ENCODE assay signal across 20 cellular contexts in the genomic region with DNA sequence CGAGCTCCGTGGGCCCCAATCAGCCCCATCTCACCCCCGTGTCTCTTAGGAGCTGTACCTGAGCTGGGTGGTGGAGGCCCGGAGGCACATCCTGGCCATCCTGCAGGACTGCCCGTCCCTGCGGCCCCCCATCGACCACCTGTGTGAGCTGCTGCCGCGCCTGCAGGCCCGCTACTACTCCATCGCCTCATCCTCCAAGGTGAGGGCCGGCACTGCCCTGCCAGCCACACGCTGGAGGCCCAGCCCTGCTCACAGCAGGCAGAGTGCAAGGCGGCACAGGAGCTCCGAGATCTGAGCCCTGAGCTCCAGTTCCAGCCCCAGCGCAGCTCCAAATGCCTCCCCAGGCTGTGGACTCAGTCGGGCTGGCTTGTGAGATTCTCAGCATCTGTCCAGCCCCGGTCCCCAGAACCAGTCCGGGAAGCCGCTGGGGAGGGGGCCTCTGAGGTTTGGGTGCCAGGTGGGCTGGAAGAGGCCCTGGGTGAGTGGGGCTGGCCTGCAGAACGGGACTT. TPM values are rescaled to one million over a fixed set of nuclear protein-coding genes. Genes with fewer than 3 reads are reported as not detected.
DNase-seq lines count a peak whose midpoint lies in the region; ATAC-seq and TF ChIP-seq lines count a peak whose summit lies in the region.
"Had no signal": no experiment of that assay in that cellular context is flagged by ENCODE, and none has a peak within 500 bp of the region (broad histone marks: within the 10 kb centered on the region; RNA-seq: fewer than 3 reads in every experiment).

No MANE protein-coding gene starts in this region.

- peaks cover 10% of the 10 kb centered on the region for H3K4me1 ChIP-seq in cardiac muscle cell (ENCODE audit: low read depth)
- H3K4me1 ChIP-seq in CD8-positive, alpha-beta T cell (ENCODE audit: insufficient read depth, low read length) = no peaks in the 10 kb centered on the region

- CTCF ChIA-PET in RWPE1 (lab: Yijun Ruan, JAX) = interaction anchor here (0.5 to 1.4 kb wide), 2 partner anchors 13 to 122 kb away, joined by 3 read pairs; no protein-coding TSS in a partner anchor
- CTCF ChIA-PET in CD8-positive, alpha-beta T cell (lab: Charles Lee) = interaction anchor here (0.8 kb wide), 1 partner anchor 59 kb away, joined by 4 read pairs; no protein-coding TSS in a partner anchor
- CTCF ChIA-PET in activated CD4-positive, alpha-beta T cell treated with anti-CD3 and anti-CD28 coated beads for 36 hours (lab: Charles Lee) = interaction anchor here (0.6 kb wide), 1 partner anchor 116 kb away, joined by 3 read pairs; no protein-coding TSS in a partner anchor

- DNase-seq in cardiac muscle cell (ENCODE audit: low read depth in 1 of 2, low spot score in 1 of 2) (no peak), Right ventricle myocardium inferior (ENCODE audit: missing footprints) (no peak), RWPE1 (ENCODE audit: low spot score) (no peak), left lobe of liver (ENCODE audit: low spot score) (no peak), posterior vena cava (ENCODE audit: low spot score) (peak; percentile 79), SKM-1 treated with dmso at 0.1 percent for 144 hours (lab: John Stamatoyannopoulos, UW; ENCODE audit: unreplicated experiment) (no peak)
- no peak for DNase-seq in CD8-positive, alpha-beta T cell
- DNase-seq in activated CD4-positive, alpha-beta T cell treated with anti-CD3 and anti-CD28 coated beads for 36 hours = no peak
- DNase-seq: 8988T, AML-193, C1 segment of cervical spinal cord, DMS53, GDM1, IMR-90, NCI-H1105, NCI-H146, NCI-H2029 treated with DMSO at 0.1 percent for 48 hours, NCI-H226, NCI-H82 had no signal

- H3K4me3 ChIP-seq in cardiac muscle cell = no peak overlapping the region
- no peak overlapping the region for H3K4me3 ChIP-seq in CD8-positive, alpha-beta T cell (ENCODE audit: low read depth, low read length)

- TF ChIP-seq CTCF in cardiac muscle cell (IDR thresholded peaks at IDR 0.05; ENCODE audit: low read depth, low read length) (no peak), RWPE1 (conservative IDR thresholded peaks at IDR 0.05; ENCODE audit: low read depth) (no peak)
- no peak for TF ChIP-seq CTCF in CD8-positive, alpha-beta T cell (IDR thresholded peaks at IDR 0.05)

- H3K27me3 ChIP-seq in cardiac muscle cell = no peaks in the 10 kb centered on the region
- no peaks in the 10 kb centered on the region for H3K27me3 ChIP-seq in CD8-positive, alpha-beta T cell (ENCODE audit: insufficient read depth, low read length)

- H3K27ac ChIP-seq in cardiac muscle cell = peak overlapping the region; percentile 9
- H3K27ac ChIP-seq in RWPE1 = 0 out of 2 replicates have a peak overlapping the region, but pooled peaks have one; percentile 7
- H3K27ac ChIP-seq in CD8-positive, alpha-beta T cell (ENCODE audit: low read depth, low read length) = no peak overlapping the region

- H3K9me3 Mint-ChIP-seq in CD8-positive, alpha-beta T cell = no peaks in the 10 kb centered on the region
- H3K9me3 Mint-ChIP-seq in activated CD4-positive, alpha-beta T cell treated with anti-CD3 and anti-CD28 coated beads for 36 hours (ENCODE audit: low read depth) = no peaks in the 10 kb centered on the region

- H3K36me3 Mint-ChIP-seq in CD8-positive, alpha-beta T cell = peaks cover 58% of the 10 kb centered on the region
- H3K36me3 Mint-ChIP-seq in activated CD4-positive, alpha-beta T cell treated with anti-CD3 and anti-CD28 coated beads for 36 hours (ENCODE audit: low read depth) = peaks cover 9% of the 10 kb centered on the region

- H3K27me3 Mint-ChIP-seq in CD8-positive, alpha-beta T cell (ENCODE audit: low read depth) = no peaks in the 10 kb centered on the region
- H3K27me3 Mint-ChIP-seq in activated CD4-positive, alpha-beta T cell treated with anti-CD3 and anti-CD28 coated beads for 36 hours = no peaks in the 10 kb centered on the region

- no peaks in the 10 kb centered on the region for H3K9me3 ChIP-seq in cardiac muscle cell (ENCODE audit: low read depth)
- H3K9me3 ChIP-seq in CD8-positive, alpha-beta T cell (ENCODE audit: low read length) = no peaks in the 10 kb centered on the region

- intact Hi-C loops in Right ventricle myocardium inferior (cut with DNase I) (no loop called here), posterior vena cava (cut with DNase I) (no loop called here)
- intact Hi-C loops in CD8-positive, alpha-beta T cell (cut with DNase I, micrococcal nuclease) = no loop called here
- intact Hi-C loops in activated CD4-positive, alpha-beta T cell treated with anti-CD3 and anti-CD28 coated beads for 36 hours (cut with DNase I, micrococcal nuclease) = no loop called here

- H3K4me3 Mint-ChIP-seq in CD8-positive, alpha-beta T cell = no peak overlapping the region
- H3K4me3 Mint-ChIP-seq in activated CD4-positive, alpha-beta T cell treated with anti-CD3 and anti-CD28 coated beads for 36 hours = no peak overlapping the region

- H3K27ac Mint-ChIP-seq in CD8-positive, alpha-beta T cell = no peak overlapping the region
- no peak overlapping the region for H3K27ac Mint-ChIP-seq in activated CD4-positive, alpha-beta T cell treated with anti-CD3 and anti-CD28 coated beads for 36 hours

- no peaks in the 10 kb centered on the region for H3K36me3 ChIP-seq in cardiac muscle cell
- peaks cover 8% of the 10 kb centered on the region for H3K36me3 ChIP-seq in CD8-positive, alpha-beta T cell (ENCODE audit: insufficient read depth, low read length)

- ATAC-seq in Right ventricle myocardium inferior (no peak), left lobe of liver (peak; percentile 0)
- ATAC-seq in CD8-positive, alpha-beta T cell = no peak
- no peak for ATAC-seq in activated CD4-positive, alpha-beta T cell treated with anti-CD3 and anti-CD28 coated beads for 36 hours
- ATAC-seq: Panc1 had no signal

- H3K4me1 Mint-ChIP-seq in CD8-positive, alpha-beta T cell (ENCODE audit: low read depth) = peaks cover 5% of the 10 kb centered on the region
- peaks cover 3% of the 10 kb centered on the region for H3K4me1 Mint-ChIP-seq in activated CD4-positive, alpha-beta T cell treated with anti-CD3 and anti-CD28 coated beads for 36 hours

- POLR2A ChIA-PET in RWPE1 (lab: Yijun Ruan, JAX; ENCODE audit: low non-redundant PET) = no interaction called here
- POLR2A ChIA-PET in CD8-positive, alpha-beta T cell (lab: Charles Lee) = interaction anchor here (0.6 kb wide), 1 partner anchor 33 kb away, joined by 3 read pairs; no protein-coding TSS in a partner anchor
- POLR2A ChIA-PET in activated CD4-positive, alpha-beta T cell treated with anti-CD3 and anti-CD28 coated beads for 36 hours (lab: Charles Lee) = interaction anchor here (0.5 kb wide), 1 partner anchor 240 kb away, joined by 4 read pairs; no protein-coding TSS in a partner anchor

RNA-seq across cellular contexts. Expression of a gene that starts 9.3 kb away (rescaled TPM):
- total RNA-seq in cardiac muscle cell (20.0 and 24.6 TPM in 2 replicates), Right ventricle myocardium inferior (109 TPM), left lobe of liver (79.6 TPM), posterior vena cava (10 to 100 TPM; 54.2 to 55.3 TPM)
- 56.9 and 69.9 TPM in 2 replicates for polyA plus RNA-seq in cardiac muscle cell
- 10 to 100 TPM in 1 of 2 experiments, 1 to 10 TPM in 1; 8.3 to 11.5 TPM for total RNA-seq in CD8-positive, alpha-beta T cell
- total RNA-seq in activated CD4-positive, alpha-beta T cell treated with anti-CD3 and anti-CD28 coated beads for 36 hours = 10 to 100 TPM; 14.5 to 15.3 TPM
